8 cellular contexts compared by ENCODE assay signal in the genomic region with DNA sequence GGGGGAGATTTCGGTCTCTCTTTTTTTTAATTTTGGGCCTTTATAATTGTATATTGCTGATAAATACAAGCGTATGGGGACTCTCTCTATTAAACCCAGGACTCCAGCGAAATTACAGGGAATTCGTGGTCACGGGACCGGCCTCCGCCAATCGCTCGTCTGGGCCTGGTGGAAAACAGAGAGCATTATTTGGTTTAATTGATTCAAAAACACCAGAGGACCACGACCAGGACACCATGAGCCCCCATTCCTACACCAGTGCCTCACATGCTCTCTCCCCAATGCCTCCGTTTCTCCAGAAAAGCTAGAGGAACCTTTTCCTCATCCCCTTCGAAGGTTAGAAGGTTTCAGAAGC. TPM values are rescaled to one million over a fixed set of nuclear protein-coding genes. Genes with fewer than 3 reads are reported as not detected.
DNase-seq lines count a peak whose midpoint lies in the region; ATAC-seq and TF ChIP-seq lines count a peak whose summit lies in the region.

Gene HOXB2, minus strand, starts transcription at position 88 of the 355 bp plus-strand sequence. CDS start 198 bp downstream, outside the sequence.

- no peak for ATAC-seq in HG03139 (IDR thresholded peaks at IDR 0.05; ENCODE audit: unreplicated experiment)
- ATAC-seq in GM21576 (IDR thresholded peaks at IDR 0.05; ENCODE audit: unreplicated experiment) = no peak

- peak within 1 kb of the TSS; percentile 77 for H3K4me3 ChIP-seq in effector memory CD4-positive, alpha-beta T cell (ENCODE audit: insufficient read depth, low read depth, low read length, poor library complexity, severe bottlenecking)

- H3K27me3 ChIP-seq in effector memory CD4-positive, alpha-beta T cell (replicated peaks; ENCODE audit: control insufficient read depth, insufficient read depth, low read length, poor library complexity, severe bottlenecking) = no peaks in the 10 kb centered on the region

- no peaks in the 10 kb centered on the region for H3K9me3 ChIP-seq in effector memory CD4-positive, alpha-beta T cell (ENCODE audit: control insufficient read depth, low read length)

- H3K27ac ChIP-seq in effector memory CD4-positive, alpha-beta T cell (ENCODE audit: insufficient read depth, low read length, poor library complexity, severe bottlenecking) = peak within 1 kb of the TSS; percentile 89

- peaks cover 28% of the 10 kb centered on the region for H3K4me1 ChIP-seq in effector memory CD4-positive, alpha-beta T cell (ENCODE audit: control insufficient read depth, insufficient read depth, low read length, poor library complexity, severe bottlenecking)

- in situ Hi-C loops in G401 (cut with HindIII; ENCODE audit: low sequenced_read_pairs) = no loop called here
- in situ Hi-C loops in GM13976 (cut with MboI; ENCODE audit: low sequenced_read_pairs, unreplicated experiment) = no loop called here

- TF ChIP-seq CTCF in GM13976 (IDR thresholded peaks at IDR 0.05; ENCODE audit: borderline replicate concordance, control extremely low read depth, extremely low read depth, insufficient read depth, missing control alignments) = no peak

- H3K36me3 ChIP-seq in effector memory CD4-positive, alpha-beta T cell (ENCODE audit: control insufficient read depth, insufficient read depth, low read length) = no peaks in the 10 kb centered on the region

- no peak for DNase-seq in G401 (ENCODE audit: low spot score)
- peak; percentile 79 for DNase-seq in NCI-H2227 (lab: John Stamatoyannopoulos, UW; ENCODE audit: unreplicated experiment)
- DNase-seq in effector memory CD4-positive, alpha-beta T cell = no peak
- peak; percentile 75 for DNase-seq in myocyte (ENCODE audit: low read depth)
- no peak for DNase-seq in COR-L47 (lab: John Stamatoyannopoulos, UW)
- no peak for DNase-seq in GM13976 (ENCODE audit: low spot score)

RNA-seq across cellular contexts. Expression of gene HOXB2, which starts in this region (rescaled TPM):
- 8.9 and 19.7 TPM in 2 replicates for total RNA-seq in G401 (2014; rRNA removed; shearing (Covaris generic))
- 39.0 and 43.9 TPM in 2 replicates for total RNA-seq in myocyte
- 33.5 TPM for polyA plus RNA-seq in myocyte (2012)

Comparison
In these comparisons a context has a peak if more than half of its experiments do, and no peak if none do; other contexts are left out.
1. DNase-seq: peak in NCI-H2227 (single experiment) and myocyte (single experiment); none in G401 (single experiment), effector memory CD4-positive, alpha-beta T cell (0 of 3), COR-L47 (single experiment) and GM13976 (single experiment).